In genomic region chr7:100477871-100478248, GRCh38 we compare ENCODE assay signal across 8 cellular contexts. TPM values are rescaled to one million over a fixed set of nuclear protein-coding genes. Genes with fewer than 3 reads are reported as not detected.
A peak's percentile ranks its signal among the peaks of the same experiment; 100 is the strongest.
DNase-seq lines count a peak whose midpoint lies in the region; ATAC-seq and TF ChIP-seq lines count a peak whose summit lies in the region.

No MANE protein-coding gene starts in this region.

- peak overlapping the region; percentile 74 for H3K4me3 ChIP-seq in H7 (ENCODE audit: insufficient read depth, low read depth, low read length)
- H3K4me3 ChIP-seq in hepatocyte: peak overlapping the region; percentile 76
- peak overlapping the region; percentile 90 for H3K4me3 ChIP-seq in smooth muscle cell

- H3K4me1 ChIP-seq in hepatocyte (ENCODE audit: insufficient read depth): peaks cover 28% of the 10 kb centered on the region
- peaks cover 16% of the 10 kb centered on the region for H3K4me1 ChIP-seq in smooth muscle cell (ENCODE audit: low read depth)

- intact Hi-C loops in activated CD4-positive, alpha-beta memory T cell treated with anti-CD3 and anti-CD28 coated beads for 36 hours (cut with micrococcal nuclease): loop anchor here (10.0 kb wide), 1 partner anchor 377 kb away; the partner anchor contains the start of gene SLC12A9

- H3K27me3 ChIP-seq in H7 (ENCODE audit: control insufficient read depth, insufficient read depth, low read length) (no peaks in the 10 kb centered on the region), hepatocyte (no peaks in the 10 kb centered on the region), smooth muscle cell (ENCODE audit: low read depth) (no peaks in the 10 kb centered on the region)

- no peaks in the 10 kb centered on the region for H3K27me3 Mint-ChIP-seq in activated CD4-positive, alpha-beta memory T cell treated with anti-CD3 and anti-CD28 coated beads for 36 hours

- peak overlapping the region; percentile 83 for H3K9ac ChIP-seq in smooth muscle cell (ENCODE audit: low read depth)

- no peaks in the 10 kb centered on the region for H3K9me2 ChIP-seq in hepatocyte (replicated peaks; ENCODE audit: insufficient read depth)

- peaks cover 31% of the 10 kb centered on the region for H4K20me1 ChIP-seq in hepatocyte (ENCODE audit: insufficient read depth, poor library complexity, severe bottlenecking)
- H4K20me1 ChIP-seq in smooth muscle cell (ENCODE audit: low read depth): peaks cover 36% of the 10 kb centered on the region

- no peaks in the 10 kb centered on the region for H3K9me3 Mint-ChIP-seq in activated CD4-positive, alpha-beta memory T cell treated with anti-CD3 and anti-CD28 coated beads for 36 hours

- ATAC-seq in GM18868 (IDR thresholded peaks at IDR 0.05; ENCODE audit: unreplicated experiment) (no peak), GM21786 (IDR thresholded peaks at IDR 0.05; ENCODE audit: unreplicated experiment) (no peak)

- H3K4me3 Mint-ChIP-seq in activated CD4-positive, alpha-beta memory T cell treated with anti-CD3 and anti-CD28 coated beads for 36 hours: peak overlapping the region; percentile 95

- H3K36me3 Mint-ChIP-seq in activated CD4-positive, alpha-beta memory T cell treated with anti-CD3 and anti-CD28 coated beads for 36 hours: peaks cover 31% of the 10 kb centered on the region

- CTCF ChIA-PET in activated CD4-positive, alpha-beta memory T cell treated with anti-CD3 and anti-CD28 coated beads for 36 hours (lab: Charles Lee): interaction anchor here (0.7 to 9.7 kb wide), 11 partner anchors 8 to 461 kb away, joined by 3 to 104 read pairs (median 5); partner anchors contain the start of genes POP7 and SPACDR

- peaks cover 50% of the 10 kb centered on the region for H3K4me1 Mint-ChIP-seq in activated CD4-positive, alpha-beta memory T cell treated with anti-CD3 and anti-CD28 coated beads for 36 hours (ENCODE audit: low read depth)

- WGBS in hepatocyte (ENCODE audit: low lambda C conversion rate, missing lambda C conversion rate): 9% methylated on average over 9 of the region's 16 CpGs
- 22% methylated on average over 8 of the region's 16 CpGs for WGBS in smooth muscle cell (ENCODE audit: low lambda C conversion rate)

- H3K79me2 ChIP-seq in hepatocyte (peaks cover 50% of the 10 kb centered on the region), smooth muscle cell (ENCODE audit: low read depth) (peaks cover 31% of the 10 kb centered on the region)

- H3K36me3 ChIP-seq in H7 (replicated peaks; ENCODE audit: control insufficient read depth, insufficient read depth, low read length): no peaks in the 10 kb centered on the region; the same call in 1 of the 2 replicates
- H3K36me3 ChIP-seq in hepatocyte (replicated peaks; ENCODE audit: insufficient read depth, low read depth): no peaks in the 10 kb centered on the region
- H3K36me3 ChIP-seq in smooth muscle cell (ENCODE audit: low read depth): no peaks in the 10 kb centered on the region

- H3K9me3 ChIP-seq in hepatocyte (ENCODE audit: low read depth): no peaks in the 10 kb centered on the region
- H3K9me3 ChIP-seq in smooth muscle cell (replicated peaks; ENCODE audit: low read depth): no peaks in the 10 kb centered on the region

- H3K27ac Mint-ChIP-seq in activated CD4-positive, alpha-beta memory T cell treated with anti-CD3 and anti-CD28 coated beads for 36 hours: peak overlapping the region; percentile 95

- peak; percentile 74 for DNase-seq in H7
- no peak for DNase-seq in activated CD4-positive, alpha-beta memory T cell treated with anti-CD3 and anti-CD28 coated beads for 36 hours
- DNase-seq in hepatocyte (ENCODE audit: low spot score): no peak
- no peak for DNase-seq in smooth muscle cell (lab: John Stamatoyannopoulos, UW; ENCODE audit: unreplicated experiment)
- DNase-seq in NCI-H1105 treated with DMSO at 0.1 percent for 48 hours (lab: John Stamatoyannopoulos, UW): no peak
- no peak for DNase-seq in NCI-H146 (lab: John Stamatoyannopoulos, UW)

- no peak for TF ChIP-seq CTCF in hepatocyte (IDR thresholded peaks at IDR 0.05; ENCODE audit: poor library complexity)
- TF ChIP-seq CTCF in smooth muscle cell (IDR thresholded peaks at IDR 0.05; ENCODE audit: borderline replicate concordance, insufficient read depth, poor library complexity, severe bottlenecking): no peak

- no peaks in the 10 kb centered on the region for H3F3A ChIP-seq in smooth muscle cell (ENCODE audit: low read depth)

- H3K4me2 ChIP-seq in hepatocyte (peak overlapping the region; percentile 97), smooth muscle cell (peak overlapping the region; percentile 99)

- POLR2A ChIA-PET in activated CD4-positive, alpha-beta memory T cell treated with anti-CD3 and anti-CD28 coated beads for 36 hours (lab: Charles Lee): interaction anchor here (0.6 to 2.8 kb wide), 7 partner anchors 61 to 375 kb away, joined by 3 to 15 read pairs (median 4); partner anchors contain the start of genes AGFG2, FBXO24 and SLC12A9

- H3K27ac ChIP-seq in hepatocyte (peak overlapping the region; percentile 89), smooth muscle cell (ENCODE audit: low read depth) (no peak overlapping the region)

- H2AFZ ChIP-seq in hepatocyte: no peak overlapping the region
- no peak overlapping the region for H2AFZ ChIP-seq in smooth muscle cell (ENCODE audit: low read depth)

RNA-seq across cellular contexts. Expression of gene TSC22D4, which starts 1.2 kb away (rescaled TPM):
- 31.5 and 35.8 TPM in 2 replicates for total RNA-seq in H7 (2014; rRNA removed; shearing (Covaris generic))
- 10 to 100 TPM; 87.8 to 89.5 TPM for total RNA-seq in activated CD4-positive, alpha-beta memory T cell treated with anti-CD3 and anti-CD28 coated beads for 36 hours
- total RNA-seq in hepatocyte (25.4 and 26.2 TPM in 2 replicates), smooth muscle cell (14.5 and 20.0 TPM in 2 replicates)
- polyA plus RNA-seq in hepatocyte (89.6 and 90.7 TPM in 2 replicates), smooth muscle cell (46.9 and 51.1 TPM in 2 replicates)

RNA-seq across cellular contexts. Expression of gene NYAP1, which starts 5.9 kb away (rescaled TPM):
- total RNA-seq in H7 (2014; rRNA removed; shearing (Covaris generic)): 4.0 and 5.5 TPM in 2 replicates
- under 1 TPM; 0.17 to 0.24 TPM for total RNA-seq in activated CD4-positive, alpha-beta memory T cell treated with anti-CD3 and anti-CD28 coated beads for 36 hours
- total RNA-seq in hepatocyte: 1.6 and 2.4 TPM in 2 replicates
- 0.68 TPM in 1 of 2 replicates, not detected in the other for polyA plus RNA-seq in hepatocyte
- 1.6 and 2.3 TPM in 2 replicates for total RNA-seq in smooth muscle cell
- polyA plus RNA-seq in smooth muscle cell: 0.07 TPM in 1 of 2 replicates, not detected in the other

RNA-seq across cellular contexts. Expression of gene SPACDR, which starts 13.8 kb away (rescaled TPM):
- total RNA-seq in H7 (2014; rRNA removed; shearing (Covaris generic)): 0.11 and 1.1 TPM in 2 replicates
- 1 to 10 TPM; 3.5 to 3.9 TPM for total RNA-seq in activated CD4-positive, alpha-beta memory T cell treated with anti-CD3 and anti-CD28 coated beads for 36 hours
- total RNA-seq in hepatocyte: 0.13 and 0.72 TPM in 2 replicates
- polyA plus RNA-seq in hepatocyte: 0.46 TPM in 1 of 2 replicates, not detected in the other
- total RNA-seq in smooth muscle cell: not detected in 2 replicates
- polyA plus RNA-seq in smooth muscle cell: 0.58 and 2.2 TPM in 2 replicates

RNA-seq across cellular contexts. Expression of gene PPP1R35, which starts 41.6 kb away (rescaled TPM):
- 96.6 and 97.8 TPM in 2 replicates for total RNA-seq in H7 (2014; rRNA removed; shearing (Covaris generic))
- 10 to 100 TPM; 76.0 to 76.5 TPM for total RNA-seq in activated CD4-positive, alpha-beta memory T cell treated with anti-CD3 and anti-CD28 coated beads for 36 hours
- total RNA-seq in hepatocyte (10.0 and 12.8 TPM in 2 replicates), smooth muscle cell (12.5 and 21.5 TPM in 2 replicates)
- polyA plus RNA-seq in hepatocyte (39.6 and 50.3 TPM in 2 replicates), smooth muscle cell (41.6 and 46.0 TPM in 2 replicates)

RNA-seq across cellular contexts. Expression of gene MEPCE, which starts 48.2 kb away (rescaled TPM):
- 47.1 and 50.5 TPM in 2 replicates for total RNA-seq in H7 (2014; rRNA removed; shearing (Covaris generic))
- total RNA-seq in activated CD4-positive, alpha-beta memory T cell treated with anti-CD3 and anti-CD28 coated beads for 36 hours: 10 to 100 TPM; 41.3 to 42.0 TPM
- 20.9 and 23.1 TPM in 2 replicates for total RNA-seq in hepatocyte
- polyA plus RNA-seq in hepatocyte: 15.8 and 17.2 TPM in 2 replicates
- total RNA-seq in smooth muscle cell: 19.7 and 20.3 TPM in 2 replicates
- polyA plus RNA-seq in smooth muscle cell: 14.8 and 14.9 TPM in 2 replicates
